ENCODE assay signal across 20 cellular contexts in the genomic region with DNA sequence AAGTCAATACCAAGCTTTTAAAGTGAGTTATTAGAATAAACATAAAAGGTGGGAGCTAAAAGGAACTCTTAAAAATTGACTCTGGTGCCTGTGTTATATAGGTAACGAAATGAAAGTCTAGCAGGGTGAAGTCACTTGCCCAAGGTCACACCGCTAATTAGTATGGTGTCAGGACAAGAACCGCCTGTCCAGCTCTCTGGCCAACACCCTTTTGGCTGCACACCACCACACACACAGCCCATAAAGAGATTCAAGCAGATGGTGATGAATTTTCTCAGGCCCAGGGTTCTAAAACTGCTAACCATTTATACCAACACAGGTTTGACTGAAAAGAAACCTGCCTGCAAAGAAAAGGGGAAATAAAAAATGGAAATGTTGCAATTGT. TPM values are rescaled to one million over a fixed set of nuclear protein-coding genes. Genes with fewer than 3 reads are reported as not detected.
A peak's percentile ranks its signal among the peaks of the same experiment; 100 is the strongest.
DNase-seq lines count a peak whose midpoint lies in the region; ATAC-seq and TF ChIP-seq lines count a peak whose summit lies in the region.
"Had no signal": no experiment of that assay in that cellular context is flagged by ENCODE, and none has a peak within 500 bp of the region (broad histone marks: within the 10 kb centered on the region; RNA-seq: fewer than 3 reads in every experiment).

No MANE protein-coding gene starts in this region.

- H3K9ac ChIP-seq in HCT116 (ENCODE audit: low read length) = no peak overlapping the region
- H3K9ac ChIP-seq: GM23248 had no signal

- ATAC-seq in HCT116 (no peak), Right ventricle myocardium superior (ENCODE audit: poor library complexity) (peak; percentile 75), natural killer cell (no peak)

- H3K4me3 ChIP-seq in HCT116 (replicated peaks in 1 of 2; ENCODE audit: low read depth in 1 of 2, low read length in 2 of 2) = no peak overlapping the region
- H3K4me3 ChIP-seq: GM23248 had no signal

- no peaks in the 10 kb centered on the region for H3K9me3 Mint-ChIP-seq in natural killer cell

- H3K27ac ChIP-seq in HCT116 (ENCODE audit: low read depth, low read length) = no peak overlapping the region
- H3K27ac ChIP-seq: GM23248, HL-60 had no signal

- no peak overlapping the region for H2AFZ ChIP-seq in HCT116 (ENCODE audit: low read depth, low read length, poor library complexity, severe bottlenecking)
- H2AFZ ChIP-seq: GM23248 had no signal

- H3K4me2 ChIP-seq in HCT116 (ENCODE audit: low read length) = peak overlapping the region; percentile 65

- H4K20me1 ChIP-seq in HCT116 (ENCODE audit: insufficient read depth) = no peaks in the 10 kb centered on the region

- H3K27me3 Mint-ChIP-seq in natural killer cell (ENCODE audit: low read depth in 2 of 2) = no peaks in the 10 kb centered on the region

- CTCF ChIA-PET in HCT116 (lab: Charles Lee) = no interaction called here

- no peak for TF ChIP-seq RAD21 in HCT116 (IDR thresholded peaks at IDR 0.05; ENCODE audit: low read depth)

- H3K27ac Mint-ChIP-seq in natural killer cell = peak overlapping the region; percentile 24 to 88
- H3K27ac Mint-ChIP-seq: type B pancreatic cell had no signal

- H3K4me1 ChIP-seq in HCT116 (ENCODE audit: control insufficient read depth in 1 of 2, insufficient read depth in 2 of 2, low read length in 2 of 2) = peaks cover 13 to 43% of the 10 kb centered on the region in 2 experiments

- no TSS peak for BruUV-seq in HCT116 (replicated peaks; lab: Mats Ljungman, UMichigan)

- no peak for TF ChIP-seq POLR2A in HCT116 (IDR thresholded peaks at IDR 0.05; ENCODE audit: borderline replicate concordance, extremely low read depth, insufficient read depth, insufficient read length)

- H3K9me3 ChIP-seq in HCT116 (ENCODE audit: control insufficient read depth in 1 of 2, insufficient read depth in 1 of 2, low read depth in 1 of 2, low read length in 2 of 2) = no peaks in the 10 kb centered on the region

- no peaks in the 10 kb centered on the region for H3K79me2 ChIP-seq in HCT116 (ENCODE audit: insufficient read depth, low read length)

- POLR2A ChIA-PET in HCT116 (lab: Charles Lee) = no interaction called here

- peak overlapping the region; percentile 13 for H3K4me3 Mint-ChIP-seq in natural killer cell
- H3K4me3 Mint-ChIP-seq: type B pancreatic cell had no signal

- H3K9me2 ChIP-seq in HCT116 (ENCODE audit: insufficient read depth) = no peaks in the 10 kb centered on the region

- H3K36me3 ChIP-seq in HCT116 (ENCODE audit: control insufficient read depth in 1 of 2, insufficient read depth in 2 of 2, low read length in 2 of 2) = no peaks in the 10 kb centered on the region

- intact Hi-C loops in HCT116 (cut with micrococcal nuclease) = no loop called here
- intact Hi-C loops in Right ventricle myocardium superior (cut with DNase I) = no loop called here
- intact Hi-C loops in natural killer cell (cut with micrococcal nuclease) = loop anchor here (5.0 kb wide), 1 partner anchor 40 kb away; no protein-coding TSS in a partner anchor

- H3K27me3 ChIP-seq in HCT116 (ENCODE audit: insufficient read depth, low read length) = no peaks in the 10 kb centered on the region

- DNase-seq in HCT116 (ENCODE audit: low read depth, low spot score) (no peak), NCI-H774 (lab: John Stamatoyannopoulos, UW) (peak; percentile 7), Right ventricle myocardium superior (no peak), natural killer cell (no peak), activated gamma-delta T cell treated with Interleukin-2 at 50 U/mL for 16 hours (no peak), HCEC 1CT (no peak), NCI-H128 (lab: John Stamatoyannopoulos, UW; ENCODE audit: unreplicated experiment) (no peak), SW 1271 (lab: John Stamatoyannopoulos, UW) (no peak)
- DNase-seq: activated CD4-positive, CD25-positive, alpha-beta regulatory T cell treated with anti-CD3 and anti-CD28 coated beads, Interleukin-2, amount 50 U/mL, for 72 hours; aorta; central memory CD4-positive, alpha-beta T cell; DMS79; effector CD8-positive, alpha-beta T cell; foreskin melanocyte; GM23248; OCI-M1; SHP77; stimulated activated CD8-positive, alpha-beta memory T cell treated with anti-CD3 and anti-CD28 coated beads, Interleukin-4, amount 100 ng/mL, for 48 hours had no signal

- H3K4me1 Mint-ChIP-seq in natural killer cell = peaks cover 83 to 86% of the 10 kb centered on the region in 2 donors

- H3K36me3 Mint-ChIP-seq in natural killer cell = no peaks in the 10 kb centered on the region

- RAD21 ChIA-PET in HCT116 (lab: Charles Lee; ENCODE audit: low non-redundant PET in 1 of 2, low total read pairs in 2 of 2, uncharacterized antibody in 2 of 2, unreplicated experiment in 2 of 2) = no interaction called here

- TF ChIP-seq CTCF in HCT116 (IDR thresholded peaks at IDR 0.05 in 2 of 3, conservative IDR thresholded peaks at IDR 0.05 in 1 of 3; ENCODE audit: borderline replicate concordance in 1 of 3, insufficient read depth in 1 of 3, low read depth in 2 of 3, low read length in 2 of 3) (no peak), natural killer cell (IDR thresholded peaks at IDR 0.05) (no peak)

TF ChIP-seq in HCT116, 20 proteins besides CTCF, POLR2A, EP300 and RAD21:
- TF ChIP-seq, protein P1, sequence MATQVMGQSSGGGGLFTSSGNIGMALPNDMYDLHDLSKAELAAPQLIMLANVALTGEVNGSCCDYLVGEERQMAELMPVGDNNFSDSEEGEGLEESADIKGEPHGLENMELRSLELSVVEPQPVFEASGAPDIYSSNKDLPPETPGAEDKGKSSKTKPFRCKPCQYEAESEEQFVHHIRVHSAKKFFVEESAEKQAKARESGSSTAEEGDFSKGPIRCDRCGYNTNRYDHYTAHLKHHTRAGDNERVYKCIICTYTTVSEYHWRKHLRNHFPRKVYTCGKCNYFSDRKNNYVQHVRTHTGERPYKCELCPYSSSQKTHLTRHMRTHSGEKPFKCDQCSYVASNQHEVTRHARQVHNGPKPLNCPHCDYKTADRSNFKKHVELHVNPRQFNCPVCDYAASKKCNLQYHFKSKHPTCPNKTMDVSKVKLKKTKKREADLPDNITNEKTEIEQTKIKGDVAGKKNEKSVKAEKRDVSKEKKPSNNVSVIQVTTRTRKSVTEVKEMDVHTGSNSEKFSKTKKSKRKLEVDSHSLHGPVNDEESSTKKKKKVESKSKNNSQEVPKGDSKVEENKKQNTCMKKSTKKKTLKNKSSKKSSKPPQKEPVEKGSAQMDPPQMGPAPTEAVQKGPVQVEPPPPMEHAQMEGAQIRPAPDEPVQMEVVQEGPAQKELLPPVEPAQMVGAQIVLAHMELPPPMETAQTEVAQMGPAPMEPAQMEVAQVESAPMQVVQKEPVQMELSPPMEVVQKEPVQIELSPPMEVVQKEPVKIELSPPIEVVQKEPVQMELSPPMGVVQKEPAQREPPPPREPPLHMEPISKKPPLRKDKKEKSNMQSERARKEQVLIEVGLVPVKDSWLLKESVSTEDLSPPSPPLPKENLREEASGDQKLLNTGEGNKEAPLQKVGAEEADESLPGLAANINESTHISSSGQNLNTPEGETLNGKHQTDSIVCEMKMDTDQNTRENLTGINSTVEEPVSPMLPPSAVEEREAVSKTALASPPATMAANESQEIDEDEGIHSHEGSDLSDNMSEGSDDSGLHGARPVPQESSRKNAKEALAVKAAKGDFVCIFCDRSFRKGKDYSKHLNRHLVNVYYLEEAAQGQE (IDR thresholded peaks at IDR 0.05; ENCODE audit: low read depth) = no peak
- TF ChIP-seq SP1 (IDR thresholded peaks at IDR 0.05; ENCODE audit: low read depth) (no peak), ZFX (IDR thresholded peaks at IDR 0.05) (no peak), TCF7L2 (IDR thresholded peaks at IDR 0.05; ENCODE audit: borderline replicate concordance, extremely low read depth, insufficient read depth, insufficient read length) (no peak), CEBPB (IDR thresholded peaks at IDR 0.05; ENCODE audit: low read depth) (no peak), FOSL1 (IDR thresholded peaks at IDR 0.05; ENCODE audit: low read depth) (no peak), SIN3A (IDR thresholded peaks at IDR 0.05; ENCODE audit: low read depth) (no peak), JUND (IDR thresholded peaks at IDR 0.05) (no peak), ELF1 (IDR thresholded peaks at IDR 0.05; ENCODE audit: borderline replicate concordance, low read depth) (no peak), ZNF274 (IDR thresholded peaks at IDR 0.05; ENCODE audit: low read depth, low read length) (no peak), CBX3 (IDR thresholded peaks at IDR 0.05; ENCODE audit: low read depth) (no peak), POLR2AphosphoS5 (IDR thresholded peaks at IDR 0.05; ENCODE audit: low read depth, low read length) (no peak), EZH2phosphoT487 (IDR thresholded peaks at IDR 0.05; ENCODE audit: borderline replicate concordance) (no peak)
- TF ChIP-seq, protein P2, sequence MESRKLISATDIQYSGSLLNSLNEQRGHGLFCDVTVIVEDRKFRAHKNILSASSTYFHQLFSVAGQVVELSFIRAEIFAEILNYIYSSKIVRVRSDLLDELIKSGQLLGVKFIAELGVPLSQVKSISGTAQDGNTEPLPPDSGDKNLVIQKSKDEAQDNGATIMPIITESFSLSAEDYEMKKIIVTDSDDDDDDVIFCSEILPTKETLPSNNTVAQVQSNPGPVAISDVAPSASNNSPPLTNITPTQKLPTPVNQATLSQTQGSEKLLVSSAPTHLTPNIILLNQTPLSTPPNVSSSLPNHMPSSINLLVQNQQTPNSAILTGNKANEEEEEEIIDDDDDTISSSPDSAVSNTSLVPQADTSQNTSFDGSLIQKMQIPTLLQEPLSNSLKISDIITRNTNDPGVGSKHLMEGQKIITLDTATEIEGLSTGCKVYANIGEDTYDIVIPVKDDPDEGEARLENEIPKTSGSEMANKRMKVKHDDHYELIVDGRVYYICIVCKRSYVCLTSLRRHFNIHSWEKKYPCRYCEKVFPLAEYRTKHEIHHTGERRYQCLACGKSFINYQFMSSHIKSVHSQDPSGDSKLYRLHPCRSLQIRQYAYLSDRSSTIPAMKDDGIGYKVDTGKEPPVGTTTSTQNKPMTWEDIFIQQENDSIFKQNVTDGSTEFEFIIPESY (IDR thresholded peaks at IDR 0.05; ENCODE audit: extremely low read depth, insufficient replicate concordance, low read length) = no peak
- TF ChIP-seq, protein P3, sequence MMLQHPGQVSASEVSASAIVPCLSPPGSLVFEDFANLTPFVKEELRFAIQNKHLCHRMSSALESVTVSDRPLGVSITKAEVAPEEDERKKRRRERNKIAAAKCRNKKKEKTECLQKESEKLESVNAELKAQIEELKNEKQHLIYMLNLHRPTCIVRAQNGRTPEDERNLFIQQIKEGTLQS (IDR thresholded peaks at IDR 0.05) = no peak
- TF ChIP-seq, protein P4, sequence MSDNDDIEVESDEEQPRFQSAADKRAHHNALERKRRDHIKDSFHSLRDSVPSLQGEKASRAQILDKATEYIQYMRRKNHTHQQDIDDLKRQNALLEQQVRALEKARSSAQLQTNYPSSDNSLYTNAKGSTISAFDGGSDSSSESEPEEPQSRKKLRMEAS (IDR thresholded peaks at IDR 0.05) = no peak

RNA-seq across cellular contexts. Expression of a gene that starts 20.2 kb away (rescaled TPM):
- total RNA-seq in HCT116 (2021; ENCODE audit: unreplicated experiment) (3.8 TPM), Right ventricle myocardium superior (46.2 TPM), natural killer cell (10 to 100 TPM; 59.7 to 74.5 (median 71.2) TPM)
- polyA plus RNA-seq in HCT116 (2012) = 1.6 and 2.2 TPM in 2 replicates
